ENCODE assay signal across 1 cellular context in the genomic region with DNA sequence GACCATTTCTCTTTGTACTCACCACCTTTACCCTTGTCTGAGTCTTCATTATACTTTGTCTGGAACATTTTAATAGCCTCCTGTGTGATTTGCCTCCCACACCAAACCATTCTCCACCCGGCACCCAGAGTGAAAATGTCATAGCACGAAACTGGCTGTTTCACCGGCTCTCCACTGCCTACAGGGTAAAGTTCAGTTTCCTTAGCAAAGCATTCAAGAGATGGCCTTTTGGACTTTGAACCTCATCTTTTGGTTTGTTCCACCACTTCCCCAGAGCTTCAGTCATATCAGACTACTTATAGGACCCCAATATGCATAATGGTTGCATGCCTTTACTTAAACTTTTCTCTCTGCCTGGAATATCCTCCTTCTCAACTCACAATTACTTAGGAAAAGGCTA.
TF ChIP-seq lines count a peak whose summit lies in the region.

No MANE protein-coding gene starts in this region.

TF ChIP-seq in liver, 16 proteins besides CTCF, POLR2A, EP300 and RAD21 (continued from another document):
- TF ChIP-seq, protein P1, sequence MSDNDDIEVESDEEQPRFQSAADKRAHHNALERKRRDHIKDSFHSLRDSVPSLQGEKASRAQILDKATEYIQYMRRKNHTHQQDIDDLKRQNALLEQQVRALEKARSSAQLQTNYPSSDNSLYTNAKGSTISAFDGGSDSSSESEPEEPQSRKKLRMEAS (IDR thresholded peaks at IDR 0.05) = no peak
- no peak for TF ChIP-seq FOXA2 (IDR thresholded peaks at IDR 0.05)
- TF ChIP-seq, protein P2, sequence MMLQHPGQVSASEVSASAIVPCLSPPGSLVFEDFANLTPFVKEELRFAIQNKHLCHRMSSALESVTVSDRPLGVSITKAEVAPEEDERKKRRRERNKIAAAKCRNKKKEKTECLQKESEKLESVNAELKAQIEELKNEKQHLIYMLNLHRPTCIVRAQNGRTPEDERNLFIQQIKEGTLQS (IDR thresholded peaks at IDR 0.05) = no peak
- peak; percentile 15 to 43 for TF ChIP-seq RXRA (IDR thresholded peaks at IDR 0.05)
- peak; percentile 93 for TF ChIP-seq SP1 (IDR thresholded peaks at IDR 0.05)
- TF ChIP-seq NR2F2 (IDR thresholded peaks at IDR 0.05) = no peak
- TF ChIP-seq HNF4A (conservative IDR thresholded peaks at IDR 0.05) = peak; percentile 91 to 96
- TF ChIP-seq YY1 (IDR thresholded peaks at IDR 0.05) = peak; percentile 17
- TF ChIP-seq JUND (IDR thresholded peaks at IDR 0.05) = peak in 1 of 2 donors; percentile 40
- no peak for TF ChIP-seq FOXA1 (IDR thresholded peaks at IDR 0.05)
- no peak for TF ChIP-seq GABPA (IDR thresholded peaks at IDR 0.05 in 1 of 2, conservative IDR thresholded peaks at IDR 0.05 in 1 of 2)
- TF ChIP-seq, protein P3, sequence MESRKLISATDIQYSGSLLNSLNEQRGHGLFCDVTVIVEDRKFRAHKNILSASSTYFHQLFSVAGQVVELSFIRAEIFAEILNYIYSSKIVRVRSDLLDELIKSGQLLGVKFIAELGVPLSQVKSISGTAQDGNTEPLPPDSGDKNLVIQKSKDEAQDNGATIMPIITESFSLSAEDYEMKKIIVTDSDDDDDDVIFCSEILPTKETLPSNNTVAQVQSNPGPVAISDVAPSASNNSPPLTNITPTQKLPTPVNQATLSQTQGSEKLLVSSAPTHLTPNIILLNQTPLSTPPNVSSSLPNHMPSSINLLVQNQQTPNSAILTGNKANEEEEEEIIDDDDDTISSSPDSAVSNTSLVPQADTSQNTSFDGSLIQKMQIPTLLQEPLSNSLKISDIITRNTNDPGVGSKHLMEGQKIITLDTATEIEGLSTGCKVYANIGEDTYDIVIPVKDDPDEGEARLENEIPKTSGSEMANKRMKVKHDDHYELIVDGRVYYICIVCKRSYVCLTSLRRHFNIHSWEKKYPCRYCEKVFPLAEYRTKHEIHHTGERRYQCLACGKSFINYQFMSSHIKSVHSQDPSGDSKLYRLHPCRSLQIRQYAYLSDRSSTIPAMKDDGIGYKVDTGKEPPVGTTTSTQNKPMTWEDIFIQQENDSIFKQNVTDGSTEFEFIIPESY (IDR thresholded peaks at IDR 0.05) = no peak
